In genomic region chr19:39332738-39333137, GRCh38 we compare ENCODE assay signal across 11 cellular contexts. TPM values are rescaled to one million over a fixed set of nuclear protein-coding genes. Genes with fewer than 3 reads are reported as not detected.
A peak's percentile ranks its signal among the peaks of the same experiment; 100 is the strongest.
DNase-seq lines count a peak whose midpoint lies in the region; TF ChIP-seq lines count a peak whose summit lies in the region.
"Not testable (repeated sequence)": the region's sequence is repeated elsewhere in the genome, so short reads cannot be mapped to it uniquely, and the experiment has no call there.
"Had no signal": no experiment of that assay in that cellular context is flagged by ENCODE, and none has a peak within 500 bp of the region (broad histone marks: within the 10 kb centered on the region; RNA-seq: fewer than 3 reads in every experiment).

No MANE protein-coding gene starts in this region.

- H3K27me3 ChIP-seq in Loucy (ENCODE audit: insufficient read depth, low read length, poor library complexity, severe bottlenecking); neural progenitor cell: not testable (repeated sequence)

- not testable (repeated sequence) for H3K4me3 ChIP-seq in Loucy (ENCODE audit: low read length, poor library complexity, severe bottlenecking); neural progenitor cell

- H3K27ac Mint-ChIP-seq in CD14-positive monocyte = peak overlapping the region in 4 of 7 donors; percentile 66 to 85 (median 76)
- H3K27ac Mint-ChIP-seq in activated CD4-positive, alpha-beta memory T cell treated with anti-CD3 and anti-CD28 coated beads for 36 hours = peak overlapping the region; percentile 57
- peak overlapping the region; percentile 99 for H3K27ac Mint-ChIP-seq in activated naive CD4-positive, alpha-beta T cell treated with anti-CD3 and anti-CD28 coated beads for 36 hours
- peak overlapping the region; percentile 72 for H3K27ac Mint-ChIP-seq in dendritic cell treated with granulocyte-macrophage colony-stimulating factor and Interleukin-4, amounts not matched to agents 40 ng/mL and 50 ng/mL, for 4 days
- not testable (repeated sequence) for H3K27ac Mint-ChIP-seq in neural progenitor cell

- not testable (repeated sequence) for H2AFZ ChIP-seq in Loucy (ENCODE audit: low read length); neural progenitor cell (replicated peaks)

- H3K27me3 Mint-ChIP-seq in CD14-positive monocyte (ENCODE audit: low read depth in 3 of 3); activated CD4-positive, alpha-beta memory T cell treated with anti-CD3 and anti-CD28 coated beads for 36 hours; activated naive CD4-positive, alpha-beta T cell treated with anti-CD3 and anti-CD28 coated beads for 36 hours (ENCODE audit: low read depth); dendritic cell treated with granulocyte-macrophage colony-stimulating factor and Interleukin-4, amounts not matched to agents 40 ng/mL and 50 ng/mL, for 4 days: not testable (repeated sequence)
- H3K27me3 Mint-ChIP-seq in neural progenitor cell (ENCODE audit: insufficient read depth, low read depth) = peaks cover 16% of the 10 kb centered on the region

- not testable (repeated sequence) for H3K27ac ChIP-seq in neural progenitor cell

- peaks cover 41 to 56% of the 10 kb centered on the region in 2 donors for H3K36me3 Mint-ChIP-seq in CD14-positive monocyte
- H3K36me3 Mint-ChIP-seq in activated CD4-positive, alpha-beta memory T cell treated with anti-CD3 and anti-CD28 coated beads for 36 hours = peaks cover 35% of the 10 kb centered on the region
- H3K36me3 Mint-ChIP-seq in activated naive CD4-positive, alpha-beta T cell treated with anti-CD3 and anti-CD28 coated beads for 36 hours (ENCODE audit: low read depth) = peaks cover 29% of the 10 kb centered on the region
- peaks cover 72% of the 10 kb centered on the region for H3K36me3 Mint-ChIP-seq in dendritic cell treated with granulocyte-macrophage colony-stimulating factor and Interleukin-4, amounts not matched to agents 40 ng/mL and 50 ng/mL, for 4 days (ENCODE audit: low read depth)
- not testable (repeated sequence) for H3K36me3 Mint-ChIP-seq in neural progenitor cell

- not testable (repeated sequence) for H3K9ac ChIP-seq in Loucy (ENCODE audit: low read depth, low read length, poor library complexity, severe bottlenecking); neural progenitor cell

- CTCF ChIA-PET in activated CD4-positive, alpha-beta memory T cell treated with anti-CD3 and anti-CD28 coated beads for 36 hours (lab: Charles Lee) = interaction anchor here (0.7 to 1.4 kb wide), 2 partner anchors 10 to 211 kb away, joined by 3 read pairs; no protein-coding TSS in a partner anchor
- CTCF ChIA-PET in activated naive CD4-positive, alpha-beta T cell treated with anti-CD3 and anti-CD28 coated beads for 36 hours (lab: Charles Lee) = interaction anchor here (0.6 kb wide), 1 partner anchor 626 kb away, joined by 4 read pairs; no protein-coding TSS in a partner anchor

- peak overlapping the region in 1 of 2 donors; percentile 55 for H3K4me3 Mint-ChIP-seq in CD14-positive monocyte
- H3K4me3 Mint-ChIP-seq in activated CD4-positive, alpha-beta memory T cell treated with anti-CD3 and anti-CD28 coated beads for 36 hours = peak overlapping the region; percentile 16
- peak overlapping the region; percentile 51 for H3K4me3 Mint-ChIP-seq in activated naive CD4-positive, alpha-beta T cell treated with anti-CD3 and anti-CD28 coated beads for 36 hours
- H3K4me3 Mint-ChIP-seq in dendritic cell treated with granulocyte-macrophage colony-stimulating factor and Interleukin-4, amounts not matched to agents 40 ng/mL and 50 ng/mL, for 4 days = peak overlapping the region; percentile 9
- peak overlapping the region; percentile 30 for H3K4me3 Mint-ChIP-seq in neural progenitor cell

- H3K9me3 Mint-ChIP-seq in CD14-positive monocyte; activated CD4-positive, alpha-beta memory T cell treated with anti-CD3 and anti-CD28 coated beads for 36 hours; activated naive CD4-positive, alpha-beta T cell treated with anti-CD3 and anti-CD28 coated beads for 36 hours; dendritic cell treated with granulocyte-macrophage colony-stimulating factor and Interleukin-4, amounts not matched to agents 40 ng/mL and 50 ng/mL, for 4 days; neural progenitor cell: not testable (repeated sequence)

- peak overlapping the region; percentile 49 for H3K4me2 ChIP-seq in Loucy (ENCODE audit: low read depth, low read length, poor library complexity, severe bottlenecking)
- not testable (repeated sequence) for H3K4me2 ChIP-seq in neural progenitor cell

- H3K9me2 ChIP-seq in Loucy (replicated peaks; ENCODE audit: low read depth, low read length) = not testable (repeated sequence)

- not testable (repeated sequence) for H3K36me3 ChIP-seq in Loucy (ENCODE audit: insufficient read depth, low read length); neural progenitor cell

- peaks cover 35% of the 10 kb centered on the region for H3K4me1 ChIP-seq in Loucy (ENCODE audit: insufficient read depth, low read length, poor library complexity, severe bottlenecking)
- H3K4me1 ChIP-seq in neural progenitor cell = not testable (repeated sequence)

- POLR2A ChIA-PET in activated CD4-positive, alpha-beta memory T cell treated with anti-CD3 and anti-CD28 coated beads for 36 hours (lab: Charles Lee) = not testable (repeated sequence)

- H4K20me1 ChIP-seq in Loucy (ENCODE audit: insufficient read depth, low read length, poor library complexity, severe bottlenecking); neural progenitor cell (ENCODE audit: low read depth): not testable (repeated sequence)

- not testable (repeated sequence) for TF ChIP-seq CTCF in CD14-positive monocyte (IDR thresholded peaks at IDR 0.05); Loucy (conservative IDR thresholded peaks at IDR 0.05; ENCODE audit: low read length); neural progenitor cell (IDR thresholded peaks at IDR 0.05)

- H3K9me3 ChIP-seq in Loucy (ENCODE audit: insufficient read depth, low read depth, low read length); neural progenitor cell (ENCODE audit: low read depth): not testable (repeated sequence)

- not testable (repeated sequence) for H3F3A ChIP-seq in Loucy (ENCODE audit: low read depth); neural progenitor cell (ENCODE audit: low read depth)

- not testable (repeated sequence) for DNase-seq in CD14-positive monocyte (ENCODE audit: low spot score); activated CD4-positive, alpha-beta memory T cell treated with anti-CD3 and anti-CD28 coated beads for 36 hours; activated naive CD4-positive, alpha-beta T cell treated with anti-CD3 and anti-CD28 coated beads for 36 hours; neural progenitor cell (ENCODE audit: low spot score)

- peaks cover 42% of the 10 kb centered on the region for H3K79me2 ChIP-seq in Loucy (ENCODE audit: insufficient read depth, low read length)
- not testable (repeated sequence) for H3K79me2 ChIP-seq in neural progenitor cell (ENCODE audit: low read depth)

- intact Hi-C loops in CD14-positive monocyte (cut with micrococcal nuclease); activated CD4-positive, alpha-beta memory T cell treated with anti-CD3 and anti-CD28 coated beads for 36 hours (cut with micrococcal nuclease); activated naive CD4-positive, alpha-beta T cell treated with anti-CD3 and anti-CD28 coated beads for 36 hours (cut with micrococcal nuclease); dendritic cell treated with granulocyte-macrophage colony-stimulating factor and Interleukin-4, amounts not matched to agents 40 ng/mL and 50 ng/mL, for 4 days (cut with micrococcal nuclease): not testable (repeated sequence)

- peaks cover 68% of the 10 kb centered on the region for H3K4me1 Mint-ChIP-seq in CD14-positive monocyte
- peaks cover 63% of the 10 kb centered on the region for H3K4me1 Mint-ChIP-seq in activated CD4-positive, alpha-beta memory T cell treated with anti-CD3 and anti-CD28 coated beads for 36 hours (ENCODE audit: low read depth)
- H3K4me1 Mint-ChIP-seq in activated naive CD4-positive, alpha-beta T cell treated with anti-CD3 and anti-CD28 coated beads for 36 hours (ENCODE audit: low read depth) = peaks cover 70% of the 10 kb centered on the region
- H3K4me1 Mint-ChIP-seq in dendritic cell treated with granulocyte-macrophage colony-stimulating factor and Interleukin-4, amounts not matched to agents 40 ng/mL and 50 ng/mL, for 4 days (ENCODE audit: low read depth) = peaks cover 74% of the 10 kb centered on the region
- peaks cover 14% of the 10 kb centered on the region for H3K4me1 Mint-ChIP-seq in neural progenitor cell

RNA-seq across cellular contexts. Expression of gene GMFG, which starts 3.1 kb away (rescaled TPM):
- 1,000 to 10,000 TPM; 1,536 to 1,874 TPM for polyA plus RNA-seq in CD14-positive monocyte
- total RNA-seq in activated CD4-positive, alpha-beta memory T cell treated with anti-CD3 and anti-CD28 coated beads for 36 hours = 100 to 1,000 TPM; 393 to 415 TPM
- total RNA-seq in activated naive CD4-positive, alpha-beta T cell treated with anti-CD3 and anti-CD28 coated beads for 36 hours = 100 to 1,000 TPM; 331 to 332 TPM
- total RNA-seq in neural progenitor cell (ENCODE audit: low replicate concordance) = 0.43 TPM in 1 of 2 replicates, not detected in the other
- total RNA-seq: A673, GM23248, IMR-90, LHCN-M2 had no signal

RNA-seq across cellular contexts. Expression of gene SAMD4B, which starts 9.5 kb away (rescaled TPM):
- 1 to 10 TPM; 4.5 to 5.6 TPM for polyA plus RNA-seq in CD14-positive monocyte
- total RNA-seq in activated CD4-positive, alpha-beta memory T cell treated with anti-CD3 and anti-CD28 coated beads for 36 hours = 10 to 100 TPM; 49.4 to 51.3 TPM
- 10 to 100 TPM; 33.0 to 35.8 TPM for total RNA-seq in activated naive CD4-positive, alpha-beta T cell treated with anti-CD3 and anti-CD28 coated beads for 36 hours
- 32.8 and 105 TPM in 2 replicates for total RNA-seq in neural progenitor cell (ENCODE audit: low replicate concordance)

RNA-seq across cellular contexts. Expression of gene LRFN1, which starts 12.1 kb away (rescaled TPM):
- polyA plus RNA-seq in CD14-positive monocyte = 1 to 10 TPM; 1.1 to 1.9 TPM
- 1 to 10 TPM; 6.4 to 6.5 TPM for total RNA-seq in activated CD4-positive, alpha-beta memory T cell treated with anti-CD3 and anti-CD28 coated beads for 36 hours
- total RNA-seq in activated naive CD4-positive, alpha-beta T cell treated with anti-CD3 and anti-CD28 coated beads for 36 hours = 1 to 10 TPM; 5.0 to 5.3 TPM
- 0.17 and 4.3 TPM in 2 replicates for total RNA-seq in neural progenitor cell (ENCODE audit: low replicate concordance)
- total RNA-seq: GM23248, LHCN-M2 had no signal
- polyA plus RNA-seq: GM23248 had no signal

RNA-seq across cellular contexts. Expression of gene IFNL1, which starts 36.5 kb away (rescaled TPM):
- polyA plus RNA-seq in CD14-positive monocyte = not detected
- total RNA-seq in activated CD4-positive, alpha-beta memory T cell treated with anti-CD3 and anti-CD28 coated beads for 36 hours = 1 to 10 TPM; 1.2 to 1.6 TPM
- 1 to 10 TPM in 1 of 2 experiments, under 1 TPM in 1; 0.91 to 1.0 TPM for total RNA-seq in activated naive CD4-positive, alpha-beta T cell treated with anti-CD3 and anti-CD28 coated beads for 36 hours
- total RNA-seq in neural progenitor cell (ENCODE audit: low replicate concordance) = not detected in 2 replicates
- total RNA-seq: A673, GM23248, IMR-90, LHCN-M2, PC-3 had no signal
- polyA plus RNA-seq: GM23248, IMR-90 had no signal

RNA-seq across cellular contexts. Expression of gene PAF1, which starts 58.2 kb away (rescaled TPM):
- polyA plus RNA-seq in CD14-positive monocyte = 10 to 100 TPM; 22.7 to 25.2 TPM
- 10 to 100 TPM; 41.6 to 43.8 TPM for total RNA-seq in activated CD4-positive, alpha-beta memory T cell treated with anti-CD3 and anti-CD28 coated beads for 36 hours
- total RNA-seq in activated naive CD4-positive, alpha-beta T cell treated with anti-CD3 and anti-CD28 coated beads for 36 hours = 10 to 100 TPM; 31.9 to 34.9 TPM
- total RNA-seq in neural progenitor cell (ENCODE audit: low replicate concordance) = 15.6 and 29.1 TPM in 2 replicates

Comparison
In these comparisons a context has a peak if more than half of its experiments do, and no peak if none do; other contexts are left out.
1. RNA of gene GMFG, which starts 3.1 kb away (total RNA-seq): 393 to 415 TPM in activated CD4-positive, alpha-beta memory T cell treated with anti-CD3 and anti-CD28 coated beads for 36 hours and 331 to 332 TPM in activated naive CD4-positive, alpha-beta T cell treated with anti-CD3 and anti-CD28 coated beads for 36 hours; 0.43 TPM in neural progenitor cell; every median in the first group is over 100 times any median in the second.